In genomic region chr6:43113431-43114260, GRCh38 we compare ENCODE assay signal across 8 cellular contexts. TPM values are rescaled to one million over a fixed set of nuclear protein-coding genes. Genes with fewer than 3 reads are reported as not detected.
DNase-seq lines count a peak whose midpoint lies in the region; ATAC-seq, FAIRE-seq and TF ChIP-seq lines count a peak whose summit lies in the region.
"Had no signal": no experiment of that assay in that cellular context is flagged by ENCODE, and none has a peak within 500 bp of the region (broad histone marks: within the 10 kb centered on the region; RNA-seq: fewer than 3 reads in every experiment).

No MANE protein-coding gene starts in this region.

- H2BK12ac ChIP-seq in neuronal stem cell (ENCODE audit: low read length), result no peak overlapping the region

- ATAC-seq in activated naive CD8-positive, alpha-beta T cell treated with anti-CD3 and anti-CD28 coated beads, Interleukin-2, amount 50 U/mL, for 24 hours, result no peak
- ATAC-seq: PC-3 had no signal

- peak overlapping the region in 10 of 11 experiments; percentile 48 to 77 (median 68); a peak in 19 of 22 replicates for H3K9ac ChIP-seq in BLaER1 treated with 17β-estradiol and CSF1 and Interleukin-3, amounts not matched to agents 10 nM and 100 nM
- H3K9ac ChIP-seq in kidney (ENCODE audit: low read length in 2 of 2) (peak overlapping the region in 1 of 2 donors; percentile 3), neuronal stem cell (ENCODE audit: low read depth, low read length, poor library complexity) (no peak overlapping the region)

- no peak overlapping the region for H3K4me3 ChIP-seq in BLaER1 treated with 17β-estradiol and CSF1 and Interleukin-3, amounts not matched to agents 10 nM and 100 nM
- H3K4me3 ChIP-seq in kidney (ENCODE audit: low read length in 2 of 2), result no peak overlapping the region
- no peak overlapping the region for H3K4me3 ChIP-seq in neuronal stem cell (ENCODE audit: low read length in 2 of 2)
- H3K4me3 ChIP-seq: thyroid gland had no signal

- WGBS in neuronal stem cell (ENCODE audit: extremely low coverage in 2 of 2, insufficient read length in 2 of 2, insufficient replicate concordance in 1 of 2), 2 donors, result no CpG with 5 or more reads among the region's 12 CpGs

- H3K27ac Mint-ChIP-seq in activated naive CD8-positive, alpha-beta T cell treated with anti-CD3 and anti-CD28 coated beads, Interleukin-2, amount 50 U/mL, for 24 hours, result no peak overlapping the region

- no peaks in the 10 kb centered on the region for H3K27me3 Mint-ChIP-seq in activated naive CD8-positive, alpha-beta T cell treated with anti-CD3 and anti-CD28 coated beads, Interleukin-2, amount 50 U/mL, for 24 hours

- H3K4me1 ChIP-seq in BLaER1 treated with 17β-estradiol and CSF1 and Interleukin-3, amounts not matched to agents 10 nM and 100 nM, result peaks cover 39 to 67% (median 56%) of the 10 kb centered on the region in 10 experiments
- H3K4me1 ChIP-seq in kidney (ENCODE audit: control insufficient read depth in 1 of 2, insufficient read depth in 1 of 2, low read depth in 1 of 2, low read length in 2 of 2), result peaks cover 0 to 10% of the 10 kb centered on the region in 2 donors
- peaks cover 3 to 11% of the 10 kb centered on the region in 2 donors for H3K4me1 ChIP-seq in neuronal stem cell (ENCODE audit: control insufficient read depth in 2 of 2, insufficient read depth in 1 of 2, low read depth in 1 of 2, low read length in 2 of 2)
- H3K4me1 ChIP-seq: thyroid gland had no signal

- H3K18ac ChIP-seq in neuronal stem cell (ENCODE audit: low read length), result no peak overlapping the region

- H3K36me3 ChIP-seq in BLaER1 treated with 17β-estradiol and CSF1 and Interleukin-3, amounts not matched to agents 10 nM and 100 nM, result no peaks in the 10 kb centered on the region
- no peaks in the 10 kb centered on the region for H3K36me3 ChIP-seq in kidney (ENCODE audit: control insufficient read depth in 1 of 2, insufficient read depth in 2 of 2, low read length in 2 of 2)
- H3K36me3 ChIP-seq in neuronal stem cell (replicated peaks in 1 of 2; ENCODE audit: control insufficient read depth in 2 of 2, insufficient read depth in 2 of 2, low read length in 2 of 2), result no peaks in the 10 kb centered on the region
- H3K36me3 ChIP-seq: thyroid gland had no signal

- no peaks in the 10 kb centered on the region for H3K9me3 Mint-ChIP-seq in activated naive CD8-positive, alpha-beta T cell treated with anti-CD3 and anti-CD28 coated beads, Interleukin-2, amount 50 U/mL, for 24 hours

- H3K23ac ChIP-seq in neuronal stem cell (ENCODE audit: low read depth, low read length, poor library complexity), result no peak overlapping the region

- H3K9me3 ChIP-seq in BLaER1 treated with 17β-estradiol and CSF1 and Interleukin-3, amounts not matched to agents 10 nM and 100 nM (replicated peaks in 1 of 11), result no peaks in the 10 kb centered on the region
- no peaks in the 10 kb centered on the region for H3K9me3 ChIP-seq in kidney (ENCODE audit: control insufficient read depth in 1 of 2, low read length in 2 of 2)
- H3K9me3 ChIP-seq in neuronal stem cell (replicated peaks in 1 of 2; ENCODE audit: control insufficient read depth in 2 of 2, insufficient read depth in 1 of 2, low read depth in 1 of 2, low read length in 2 of 2), result no peaks in the 10 kb centered on the region
- H3K9me3 ChIP-seq: thyroid gland had no signal

- H3K4me3 Mint-ChIP-seq in activated naive CD8-positive, alpha-beta T cell treated with anti-CD3 and anti-CD28 coated beads, Interleukin-2, amount 50 U/mL, for 24 hours, result no peak overlapping the region

- no peaks in the 10 kb centered on the region for H3K4me1 Mint-ChIP-seq in activated naive CD8-positive, alpha-beta T cell treated with anti-CD3 and anti-CD28 coated beads, Interleukin-2, amount 50 U/mL, for 24 hours

- H2BK5ac ChIP-seq in neuronal stem cell (ENCODE audit: low read length), result no peak overlapping the region

- H2AFZ ChIP-seq in neuronal stem cell (ENCODE audit: low read length), result no peak overlapping the region

- no peak overlapping the region for H2BK120ac ChIP-seq in neuronal stem cell (ENCODE audit: low read depth, low read length)

- H2AK5ac ChIP-seq in neuronal stem cell (ENCODE audit: low read depth, low read length), result no peak overlapping the region

- no peak overlapping the region for H3K4ac ChIP-seq in neuronal stem cell (ENCODE audit: low read length)

- no peak for FAIRE-seq in kidney (lab: Jason Lieb, UNC)

- no peak overlapping the region for H4K8ac ChIP-seq in neuronal stem cell (ENCODE audit: low read depth, low read length)

- H3K27me3 ChIP-seq in BLaER1 treated with 17β-estradiol and CSF1 and Interleukin-3, amounts not matched to agents 10 nM and 100 nM, result no peaks in the 10 kb centered on the region
- no peaks in the 10 kb centered on the region for H3K27me3 ChIP-seq in neuronal stem cell (ENCODE audit: control insufficient read depth in 3 of 3, insufficient read depth in 3 of 3, low read depth in 1 of 3, low read length in 3 of 3)
- H3K27me3 ChIP-seq: thyroid gland had no signal

- no peak overlapping the region for H2BK15ac ChIP-seq in neuronal stem cell (ENCODE audit: low read length)

- intact Hi-C loops in kidney (cut with DNase I), result no loop called here

- no peak for TF ChIP-seq CTCF in kidney (IDR thresholded peaks at IDR 0.05; ENCODE audit: borderline replicate concordance, extremely low read depth, insufficient read depth)

- peaks cover 0 to 29% (median 0%) of the 10 kb centered on the region in 11 experiments; a peak in 4 of 22 replicates for H4K20me1 ChIP-seq in BLaER1 treated with 17β-estradiol and CSF1 and Interleukin-3, amounts not matched to agents 10 nM and 100 nM

- no peak overlapping the region for H4K91ac ChIP-seq in neuronal stem cell (ENCODE audit: low read depth, low read length, poor library complexity)

- H3K79me1 ChIP-seq in neuronal stem cell (ENCODE audit: low read depth, low read length), result peaks cover 6% of the 10 kb centered on the region

- H3K4me2 ChIP-seq in BLaER1 treated with 17β-estradiol and CSF1 and Interleukin-3, amounts not matched to agents 10 nM and 100 nM, result peak overlapping the region; percentile 20 to 81 (median 63); a peak in 19 of 22 replicates
- no peak overlapping the region for H3K4me2 ChIP-seq in neuronal stem cell (ENCODE audit: insufficient read depth, low read length, poor library complexity, severe bottlenecking)

- no peak overlapping the region for H3K14ac ChIP-seq in neuronal stem cell (ENCODE audit: low read length)

- H3K36me3 Mint-ChIP-seq in activated naive CD8-positive, alpha-beta T cell treated with anti-CD3 and anti-CD28 coated beads, Interleukin-2, amount 50 U/mL, for 24 hours (ENCODE audit: low read depth), result no peaks in the 10 kb centered on the region

- peak overlapping the region in 10 of 11 experiments; percentile 55 to 90 (median 84); a peak in 19 of 22 replicates for H3K27ac ChIP-seq in BLaER1 treated with 17β-estradiol and CSF1 and Interleukin-3, amounts not matched to agents 10 nM and 100 nM
- H3K27ac ChIP-seq in kidney (ENCODE audit: low read depth in 2 of 2, low read length in 2 of 2), result peak overlapping the region; percentile 45 to 63
- no peak overlapping the region for H3K27ac ChIP-seq in neuronal stem cell (replicated peaks; ENCODE audit: low read length)
- H3K27ac ChIP-seq: thyroid gland had no signal

- DNase-seq in NCI-H526 treated with DMSO at 0.1 percent for 48 hours (lab: John Stamatoyannopoulos, UW) (peak; percentile 79), kidney (peak; percentile 70), foreskin melanocyte (no peak), neuronal stem cell (ENCODE audit: low spot score) (no peak)
- no peak for DNase-seq in activated naive CD8-positive, alpha-beta T cell treated with anti-CD3 and anti-CD28 coated beads, Interleukin-2, amount 50 U/mL, for 24 hours
- DNase-seq: PC-3, thyroid gland had no signal

RNA-seq across cellular contexts. Expression of gene PTK7, which starts 37.5 kb away (rescaled TPM):
- 55.2 TPM for total RNA-seq in kidney
- polyA plus RNA-seq in kidney (ENCODE audit: insufficient read depth, low read depth, low replicate concordance), result 26.0 TPM
- polyA plus RNA-seq in neuronal stem cell (2013, experiment 1 of 2), result 43.8 TPM
- 43.3 TPM for polyA plus RNA-seq in neuronal stem cell (2013, experiment 2 of 2)

RNA-seq across cellular contexts. Expression of gene KLC4, which starts 54.2 kb away (rescaled TPM):
- 33.7 TPM for total RNA-seq in kidney
- polyA plus RNA-seq in kidney (ENCODE audit: insufficient read depth, low read depth, low replicate concordance), result 39.0 TPM
- polyA plus RNA-seq in neuronal stem cell (2013, experiment 1 of 2), result 14.2 TPM
- polyA plus RNA-seq in neuronal stem cell (2013, experiment 2 of 2), result 14.7 TPM

RNA-seq across cellular contexts. Expression of gene MRPL2, which starts 54.4 kb away (rescaled TPM):
- total RNA-seq in kidney, result 56.6 TPM
- polyA plus RNA-seq in kidney (ENCODE audit: insufficient read depth, low read depth, low replicate concordance), result 127 TPM
- polyA plus RNA-seq in neuronal stem cell (2013, experiment 1 of 2), result 46.8 TPM
- polyA plus RNA-seq in neuronal stem cell (2013, experiment 2 of 2), result 50.0 TPM

RNA-seq across cellular contexts. Expression of gene SRF, which starts 57.4 kb away (rescaled TPM):
- 30.6 TPM for total RNA-seq in kidney
- polyA plus RNA-seq in kidney (ENCODE audit: insufficient read depth, low read depth, low replicate concordance), result 13.8 TPM
- 33.8 TPM for polyA plus RNA-seq in neuronal stem cell (2013, experiment 1 of 2)
- polyA plus RNA-seq in neuronal stem cell (2013, experiment 2 of 2), result 33.2 TPM

RNA-seq across cellular contexts. Expression of gene CUL7, which starts 60.0 kb away (rescaled TPM):
- 24.5 TPM for total RNA-seq in kidney
- polyA plus RNA-seq in kidney (ENCODE audit: insufficient read depth, low read depth, low replicate concordance), result 10.1 TPM
- polyA plus RNA-seq in neuronal stem cell (2013, experiment 1 of 2), result 16.9 TPM
- polyA plus RNA-seq in neuronal stem cell (2013, experiment 2 of 2), result 16.9 TPM

Comparison
In these comparisons a context has a peak if more than half of its experiments do, and no peak if none do; other contexts are left out.
1. DNase-seq: peak in NCI-H526 treated with DMSO at 0.1 percent for 48 hours (single experiment) and kidney (single experiment); none in foreskin melanocyte (single experiment), neuronal stem cell (single experiment) and activated naive CD8-positive, alpha-beta T cell treated with anti-CD3 and anti-CD28 coated beads, Interleukin-2, amount 50 U/mL, for 24 hours (single experiment).